In the genomic region with DNA sequence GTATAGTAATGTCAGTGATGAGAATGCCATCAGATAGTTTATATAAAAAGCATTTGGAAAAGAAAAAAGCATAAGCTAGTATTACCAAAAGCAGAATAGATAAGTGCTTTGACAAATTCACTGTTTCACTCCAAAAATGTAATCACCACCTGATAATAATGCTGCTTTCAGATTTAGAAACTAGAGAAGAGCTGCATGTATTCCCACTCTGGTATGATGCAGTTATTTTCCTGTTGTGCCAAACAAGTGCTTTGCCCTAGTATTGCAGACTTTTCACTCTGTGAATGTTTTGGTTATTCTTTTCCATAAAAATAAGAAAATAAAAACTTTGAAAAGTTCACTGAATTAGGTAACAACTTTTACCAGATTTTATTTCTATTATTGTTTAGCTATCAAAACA, we compare ENCODE assay signal across 20 cellular contexts.
"Had no signal": no experiment of that assay in that cellular context is flagged by ENCODE, and none has a peak within 500 bp of the region (broad histone marks: within the 10 kb centered on the region; RNA-seq: fewer than 3 reads in every experiment).

No MANE protein-coding gene starts in this region.

- ATAC-seq: activated CD4-positive, alpha-beta T cell treated with anti-CD3 and anti-CD28 coated beads for 36 hours; stimulated activated naive B cell treated with anti-CD40 and anti-IgM and Interleukin-4, amounts not matched to agents 10 μg/mL and 1 μg/mL and 100 μg/mL, for 72 hours had no signal

- H3K36me3 Mint-ChIP-seq: activated naive CD4-positive, alpha-beta T cell treated with anti-CD3 and anti-CD28 coated beads, Interleukin-2, amount 50 U/mL, for 24 hours; mesothelial cell of epicardium; stimulated activated naive B cell treated with anti-CD40 and anti-IgM and Interleukin-4, amounts not matched to agents 10 μg/mL and 1 μg/mL and 100 μg/mL, for 72 hours had no signal

- FAIRE-seq: colon had no signal

- H3K9me3 Mint-ChIP-seq: activated naive CD4-positive, alpha-beta T cell treated with anti-CD3 and anti-CD28 coated beads, Interleukin-2, amount 50 U/mL, for 24 hours; activated T-cell treated with anti-CD3 and anti-CD28 coated beads, Interleukin-2, amount 50 U/mL, for 24 hours; mesothelial cell of epicardium; nephron progenitor cell; stimulated activated naive B cell treated with anti-CD40 and anti-IgM and Interleukin-4, amounts not matched to agents 10 μg/mL and 1 μg/mL and 100 μg/mL, for 72 hours; T-helper 1 cell treated with Interleukin-12 subunit alpha and Interleukin-12 subunit beta and Interleukin-4 antibody, amounts not matched to agents 30 μg/mL and 1 μg/mL, for 36 hours had no signal

- H3K4me1 Mint-ChIP-seq: activated CD4-positive, alpha-beta T cell treated with anti-CD3 and anti-CD28 coated beads for 36 hours; nephron progenitor cell; stimulated activated naive B cell treated with anti-CD40 and anti-IgM and Interleukin-4, amounts not matched to agents 10 μg/mL and 1 μg/mL and 100 μg/mL, for 72 hours had no signal

- DNase-seq: activated CD4-positive, alpha-beta T cell treated with anti-CD3 and anti-CD28 coated beads for 36 hours; activated CD4-positive, alpha-beta T cell treated with anti-CD3 and anti-CD28 coated beads, Interleukin-2, amount 50 U/mL, for 48 hours; activated effector memory CD4-positive, alpha-beta T cell treated with Interleukin-2 at 50 U/mL for 16 hours; activated T-cell treated with anti-CD3 and anti-CD28 coated beads, Interleukin-2, amount 50 U/mL, for 24 hours; anterior cingulate cortex; brain microvascular endothelial cell; central memory CD4-positive, alpha-beta T cell; dorsolateral prefrontal cortex; head of caudate nucleus; nephron progenitor cell; occipital lobe; stimulated activated naive B cell treated with anti-CD40 and anti-IgM and Interleukin-4, amounts not matched to agents 10 μg/mL and 1 μg/mL and 100 μg/mL, for 72 hours; substantia nigra; tibial artery; uterus had no signal

- H3K9me3 ChIP-seq: tibial artery, uterus had no signal

- H3K27ac ChIP-seq: brain microvascular endothelial cell, dorsolateral prefrontal cortex, tibial artery, uterus had no signal

- H3K27me3 ChIP-seq: brain microvascular endothelial cell, dorsolateral prefrontal cortex, tibial artery, uterus had no signal

- H3K27me3 Mint-ChIP-seq: activated naive CD4-positive, alpha-beta T cell treated with anti-CD3 and anti-CD28 coated beads, Interleukin-2, amount 50 U/mL, for 24 hours; activated T-cell treated with anti-CD3 and anti-CD28 coated beads, Interleukin-2, amount 50 U/mL, for 24 hours; progenitor cell of endocrine pancreas; stimulated activated naive B cell treated with anti-CD40 and anti-IgM and Interleukin-4, amounts not matched to agents 10 μg/mL and 1 μg/mL and 100 μg/mL, for 72 hours had no signal

- H3K4me3 Mint-ChIP-seq: activated CD4-positive, alpha-beta T cell treated with anti-CD3 and anti-CD28 coated beads for 36 hours; activated T-cell treated with anti-CD3 and anti-CD28 coated beads, Interleukin-2, amount 50 U/mL, for 24 hours; mesothelial cell of epicardium; nephron progenitor cell; stimulated activated naive B cell treated with anti-CD40 and anti-IgM and Interleukin-4, amounts not matched to agents 10 μg/mL and 1 μg/mL and 100 μg/mL, for 72 hours had no signal

- H3K36me3 ChIP-seq: brain microvascular endothelial cell, tibial artery, uterus had no signal

- H3K4me1 ChIP-seq: tibial artery, uterus had no signal

- H3K4me3 ChIP-seq: tibial artery, uterus had no signal

- H3K27ac Mint-ChIP-seq: activated CD4-positive, alpha-beta T cell treated with anti-CD3 and anti-CD28 coated beads for 36 hours; activated naive CD4-positive, alpha-beta T cell treated with anti-CD3 and anti-CD28 coated beads, Interleukin-2, amount 50 U/mL, for 24 hours; activated T-cell treated with anti-CD3 and anti-CD28 coated beads, Interleukin-2, amount 50 U/mL, for 24 hours; nephron progenitor cell; progenitor cell of endocrine pancreas; stimulated activated naive B cell treated with anti-CD40 and anti-IgM and Interleukin-4, amounts not matched to agents 10 μg/mL and 1 μg/mL and 100 μg/mL, for 72 hours; T-helper 1 cell treated with Interleukin-12 subunit alpha and Interleukin-12 subunit beta and Interleukin-4 antibody, amounts not matched to agents 30 μg/mL and 1 μg/mL, for 36 hours had no signal
